ENCODE assay signal across 8 cellular contexts in genomic region chr22:50473855-50474671, GRCh38. TPM values are rescaled to one million over a fixed set of nuclear protein-coding genes. Genes with fewer than 3 reads are reported as not detected.
A peak's percentile ranks its signal among the peaks of the same experiment; 100 is the strongest.
DNase-seq lines count a peak whose midpoint lies in the region; ATAC-seq and TF ChIP-seq lines count a peak whose summit lies in the region.

No MANE protein-coding gene starts in this region.

- peak overlapping the region; percentile 75 for H3K27ac ChIP-seq in AG04450 (ENCODE audit: low read depth, low read length)

- H3K27me3 ChIP-seq in AG04450 (ENCODE audit: control insufficient read depth, insufficient read depth, low read length), result no peaks in the 10 kb centered on the region

- no peak for TF ChIP-seq CTCF in AG04450 (IDR thresholded peaks at IDR 0.05; ENCODE audit: low read depth, low read length)
- no peak for TF ChIP-seq CTCF in HFF-Myc (IDR thresholded peaks at IDR 0.05; ENCODE audit: low read depth, low read length, missing control alignments)
- TF ChIP-seq CTCF in fibroblast of mammary gland (conservative IDR thresholded peaks at IDR 0.05; ENCODE audit: control insufficient read depth, insufficient read depth, low read depth, low read length), result no peak

- CTCF ChIA-PET in AG04450 (lab: Charles Lee), result interaction anchor here (1.0 kb wide), 1 partner anchor 24 kb away, joined by 3 read pairs; no protein-coding TSS in a partner anchor

- H3K4me3 ChIP-seq in AG04450 (ENCODE audit: low read depth, low read length) (peak overlapping the region; percentile 69), HFF-Myc (replicated peaks; ENCODE audit: low read depth, low read length) (peak overlapping the region; percentile 69), fibroblast of mammary gland (ENCODE audit: control insufficient read depth, low read depth, low read length) (peak overlapping the region; percentile 59)

- POLR2A ChIA-PET in AG04450 (lab: Yijun Ruan, JAX), result interaction anchor here (0.5 to 0.7 kb wide), 2 partner anchors 100 to 157 kb away, joined by 4 to 6 read pairs; no protein-coding TSS in a partner anchor

- no peak for ATAC-seq in GM19023 (IDR thresholded peaks at IDR 0.05; ENCODE audit: unreplicated experiment)

- no peaks in the 10 kb centered on the region; the same call in 1 of the 2 replicates for H3K9me3 ChIP-seq in AG04450 (ENCODE audit: control insufficient read depth, insufficient read depth, low read length)

- DNase-seq in AG04450 (ENCODE audit: low read depth, low spot score), result peak; percentile 20
- DNase-seq in HFF-Myc (ENCODE audit: extremely low read depth, low read depth), result no peak
- peak; percentile 22 for DNase-seq in activated CD4-positive, alpha-beta T cell treated with anti-CD3 and anti-CD28 coated beads, Interleukin-2, amount 50 U/mL, for 1 hour
- DNase-seq in fibroblast of mammary gland (ENCODE audit: low read depth), result peak; percentile 61
- peak; percentile 13 for DNase-seq in non-pigmented ciliary epithelial cell (ENCODE audit: low read depth)
- DNase-seq in NCI-H187 (lab: John Stamatoyannopoulos, UW), result no peak
- DNase-seq in NCI-H774 (lab: John Stamatoyannopoulos, UW), result no peak

RNA-seq across cellular contexts. Expression of gene SBF1, which starts 0.8 kb away (rescaled TPM):
- 16.4 and 20.5 TPM in 2 replicates for polyA plus RNA-seq in AG04450 (2011; rRNA removed)
- 41.7 and 50.4 TPM in 2 replicates for polyA minus RNA-seq in AG04450 (2011; rRNA and poly(A)+ RNA removed)

RNA-seq across cellular contexts. Expression of gene ADM2, which starts 7.3 kb away (rescaled TPM):
- polyA plus RNA-seq in AG04450 (2011; rRNA removed), result 3.1 and 3.6 TPM in 2 replicates
- polyA minus RNA-seq in AG04450 (2011; rRNA and poly(A)+ RNA removed), result 2.3 and 2.8 TPM in 2 replicates

RNA-seq across cellular contexts. Expression of gene MIOX, which starts 12.6 kb away (rescaled TPM):
- 0.14 and 0.22 TPM in 2 replicates for polyA plus RNA-seq in AG04450 (2011; rRNA removed)
- polyA minus RNA-seq in AG04450 (2011; rRNA and poly(A)+ RNA removed), result not detected in 2 replicates

RNA-seq across cellular contexts. Expression of gene LMF2, which starts 33.4 kb away (rescaled TPM):
- 25.7 and 46.6 TPM in 2 replicates for polyA plus RNA-seq in AG04450 (2011; rRNA removed)
- polyA minus RNA-seq in AG04450 (2011; rRNA and poly(A)+ RNA removed), result 23.1 and 28.0 TPM in 2 replicates

RNA-seq across cellular contexts. Expression of gene NCAPH2, which starts 34.0 kb away (rescaled TPM):
- polyA plus RNA-seq in AG04450 (2011; rRNA removed), result 10.4 and 13.2 TPM in 2 replicates
- polyA minus RNA-seq in AG04450 (2011; rRNA and poly(A)+ RNA removed), result 17.6 and 19.2 TPM in 2 replicates

Comparison
In these comparisons a context has a peak if more than half of its experiments do, and no peak if none do; other contexts are left out.
1. DNase-seq: peak in AG04450 (single experiment), activated CD4-positive, alpha-beta T cell treated with anti-CD3 and anti-CD28 coated beads, Interleukin-2, amount 50 U/mL, for 1 hour (single experiment), fibroblast of mammary gland (single experiment) and non-pigmented ciliary epithelial cell (single experiment); none in HFF-Myc (single experiment), NCI-H187 (0 of 2) and NCI-H774 (single experiment).
2. Peak in every context shown above with its lines, with median percentiles within 50 percentile points of each other: H3K4me3 ChIP-seq.